ENCODE assay signal across 23 cellular contexts in the genomic region with DNA sequence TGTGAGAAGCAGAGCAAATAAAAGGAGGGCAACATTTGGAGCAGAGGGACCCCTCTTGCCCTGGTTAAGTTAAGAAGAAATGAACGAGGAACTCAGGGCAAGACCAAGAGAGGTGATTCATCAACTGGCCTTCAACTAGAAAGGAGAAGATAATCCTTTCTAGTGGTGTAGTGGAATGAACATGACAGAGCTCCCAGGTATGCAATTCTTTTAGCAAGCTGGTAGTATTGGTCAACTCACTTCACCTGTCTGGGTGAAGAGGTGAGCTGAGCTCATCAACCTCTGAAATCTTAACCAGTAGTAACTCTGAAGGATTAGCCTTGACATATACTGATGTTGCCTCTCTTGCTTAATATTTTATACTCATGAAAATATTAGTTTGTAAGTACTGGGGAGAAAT.
DNase-seq lines count a peak whose midpoint lies in the region; ATAC-seq, FAIRE-seq and TF ChIP-seq lines count a peak whose summit lies in the region.
"Had no signal": no experiment of that assay in that cellular context is flagged by ENCODE, and none has a peak within 500 bp of the region (broad histone marks: within the 10 kb centered on the region; RNA-seq: fewer than 3 reads in every experiment).

No MANE protein-coding gene starts in this region.

- no peaks in the 10 kb centered on the region for H3K36me3 Mint-ChIP-seq in activated T-cell treated with anti-CD3 and anti-CD28 coated beads, Interleukin-2, amount 50 U/mL, for 24 hours (ENCODE audit: low read depth)
- H3K36me3 Mint-ChIP-seq in stimulated activated effector memory CD8-positive, alpha-beta T cell treated with anti-CD3 and anti-CD28 coated beads, Interleukin-12 subunit alpha, Interleukin-12 subunit beta, amount 100 ng/mL, for 72 hours = no peaks in the 10 kb centered on the region

- no peaks in the 10 kb centered on the region for H3K9me3 ChIP-seq in PC-3 (ENCODE audit: low read length)
- H3K9me3 ChIP-seq: Peyer's patch, SJCRH30 had no signal

- H3K27ac ChIP-seq in PC-3 (ENCODE audit: low read length) = no peak overlapping the region
- H3K27ac ChIP-seq: Peyer's patch, SJCRH30 had no signal

- no peaks in the 10 kb centered on the region for H3K4me1 ChIP-seq in PC-3 (ENCODE audit: insufficient read depth, low read length)
- H3K4me1 ChIP-seq: BE2C, Peyer's patch, SJCRH30 had no signal

- H3K4me3 Mint-ChIP-seq in activated T-cell treated with anti-CD3 and anti-CD28 coated beads, Interleukin-2, amount 50 U/mL, for 24 hours = no peak overlapping the region
- H3K4me3 Mint-ChIP-seq in stimulated activated effector memory CD8-positive, alpha-beta T cell treated with anti-CD3 and anti-CD28 coated beads, Interleukin-12 subunit alpha, Interleukin-12 subunit beta, amount 100 ng/mL, for 72 hours = no peak overlapping the region

- TF ChIP-seq CTCF in PC-3 (conservative IDR thresholded peaks at IDR 0.05; ENCODE audit: low read depth, low read length) (no peak), bronchial epithelial cell (IDR thresholded peaks at IDR 0.05; ENCODE audit: insufficient read depth, low read length, severe bottlenecking) (no peak)

- no peak for FAIRE-seq in bronchial epithelial cell (lab: Jason Lieb, UNC)
- FAIRE-seq: GM19239 had no signal

- no peak overlapping the region for H2AFZ ChIP-seq in PC-3 (ENCODE audit: low read length)

- H3K27me3 Mint-ChIP-seq in activated T-cell treated with anti-CD3 and anti-CD28 coated beads, Interleukin-2, amount 50 U/mL, for 24 hours = no peaks in the 10 kb centered on the region

- H3K9ac ChIP-seq in PC-3 (ENCODE audit: low read length) = no peak overlapping the region

- no peaks in the 10 kb centered on the region for H3K36me3 ChIP-seq in PC-3 (ENCODE audit: low read depth, low read length)
- no peaks in the 10 kb centered on the region for H3K36me3 ChIP-seq in bronchial epithelial cell (ENCODE audit: control insufficient read depth, insufficient read depth, low read length)
- H3K36me3 ChIP-seq: BE2C, Peyer's patch, SJCRH30 had no signal

- no peak for ATAC-seq in PC-3
- no peak for ATAC-seq in stimulated activated effector memory CD8-positive, alpha-beta T cell treated with anti-CD3 and anti-CD28 coated beads, Interleukin-12 subunit alpha, Interleukin-12 subunit beta, amount 100 ng/mL, for 72 hours
- ATAC-seq: HCT116, SK-N-SH treated with all-trans-retinoic acid at 6 μM for 48 hours had no signal

- no peaks in the 10 kb centered on the region for H3K9me2 ChIP-seq in PC-3 (replicated peaks; ENCODE audit: low read length)

- intact Hi-C loops in PC-3 (cut with micrococcal nuclease) = no loop called here

- H4K20me1 ChIP-seq in PC-3 (ENCODE audit: low read length) = no peaks in the 10 kb centered on the region

- no peaks in the 10 kb centered on the region for H3F3A ChIP-seq in PC-3 (ENCODE audit: low read length, unreplicated experiment)

- no peak overlapping the region for H3K4me2 ChIP-seq in PC-3 (ENCODE audit: low read length)

- H3K27me3 ChIP-seq in PC-3 (ENCODE audit: low read length) (no peaks in the 10 kb centered on the region; the same call in 1 of the 2 replicates), bronchial epithelial cell (ENCODE audit: control insufficient read depth, insufficient read depth, low read length) (no peaks in the 10 kb centered on the region)
- H3K27me3 ChIP-seq: BE2C, Peyer's patch, SJCRH30 had no signal

- H3K27ac Mint-ChIP-seq in activated T-cell treated with anti-CD3 and anti-CD28 coated beads, Interleukin-2, amount 50 U/mL, for 24 hours = no peak overlapping the region
- no peak overlapping the region for H3K27ac Mint-ChIP-seq in stimulated activated effector memory CD8-positive, alpha-beta T cell treated with anti-CD3 and anti-CD28 coated beads, Interleukin-12 subunit alpha, Interleukin-12 subunit beta, amount 100 ng/mL, for 72 hours

- BruUV-seq in PC-3 (replicated peaks; lab: Mats Ljungman, UMichigan) = no TSS peak

- H3K4me1 Mint-ChIP-seq in activated T-cell treated with anti-CD3 and anti-CD28 coated beads, Interleukin-2, amount 50 U/mL, for 24 hours (ENCODE audit: low read depth) = no peaks in the 10 kb centered on the region
- H3K4me1 Mint-ChIP-seq in stimulated activated effector memory CD8-positive, alpha-beta T cell treated with anti-CD3 and anti-CD28 coated beads, Interleukin-12 subunit alpha, Interleukin-12 subunit beta, amount 100 ng/mL, for 72 hours = no peaks in the 10 kb centered on the region

- DNase-seq in PC-3 = peak; percentile 38
- DNase-seq in bronchial epithelial cell (ENCODE audit: low read depth) = peak; percentile 7
- peak; percentile 13 for DNase-seq in kidney tubule cell (ENCODE audit: low spot score)
- no peak for DNase-seq in stimulated activated CD4-positive, alpha-beta T cell treated with anti-CD3 and anti-CD28 coated beads, Interleukin-2, amount 100 ng/mL, for 48 hours
- no peak for DNase-seq in activated T-cell treated with anti-CD3 and anti-CD28 coated beads, Interleukin-2, amount 50 U/mL, for 24 hours
- DNase-seq in AML-193 (lab: John Stamatoyannopoulos, UW) = no peak
- DNase-seq in stimulated activated effector memory CD8-positive, alpha-beta T cell treated with anti-CD3 and anti-CD28 coated beads, Interleukin-12 subunit alpha, Interleukin-12 subunit beta, amount 100 ng/mL, for 72 hours (ENCODE audit: low spot score in 2 of 2) = no peak
- DNase-seq: BE2C, Calu3, DMS79 treated with DMSO at 0.1 percent for 48 hours, IMR-90, KG1, MM.1S, NCI-H1694, NCI-H2081, NCI-H2227 treated with DMSO at 0.1 percent for 48 hours, NCI-H510A, NCI-H69, Peyer's patch, SJCRH30 had no signal

- H3K9me3 Mint-ChIP-seq in activated T-cell treated with anti-CD3 and anti-CD28 coated beads, Interleukin-2, amount 50 U/mL, for 24 hours = peaks cover 34% of the 10 kb centered on the region
- H3K9me3 Mint-ChIP-seq in stimulated activated effector memory CD8-positive, alpha-beta T cell treated with anti-CD3 and anti-CD28 coated beads, Interleukin-12 subunit alpha, Interleukin-12 subunit beta, amount 100 ng/mL, for 72 hours = peaks cover 26% of the 10 kb centered on the region

- CTCF ChIA-PET in PC-3 (lab: Charles Lee) = no interaction called here

- POLR2A ChIA-PET in PC-3 (lab: Charles Lee; ENCODE audit: unreplicated experiment) = no interaction called here

- no peaks in the 10 kb centered on the region for H3K79me2 ChIP-seq in PC-3 (ENCODE audit: low read length)

- H3K4me3 ChIP-seq in PC-3 (ENCODE audit: low read length) = no peak overlapping the region
- H3K4me3 ChIP-seq in bronchial epithelial cell (ENCODE audit: low read depth, low read length) = no peak overlapping the region
- H3K4me3 ChIP-seq: Peyer's patch, SJCRH30 had no signal

Comparison
In these comparisons a context has a peak if more than half of its experiments do, and no peak if none do; other contexts are left out.
1. DNase-seq: peak in PC-3 (single experiment), bronchial epithelial cell (single experiment) and kidney tubule cell (single experiment); none in stimulated activated CD4-positive, alpha-beta T cell treated with anti-CD3 and anti-CD28 coated beads, Interleukin-2, amount 100 ng/mL, for 48 hours (0 of 2), activated T-cell treated with anti-CD3 and anti-CD28 coated beads, Interleukin-2, amount 50 U/mL, for 24 hours (single experiment), AML-193 (0 of 2) and stimulated activated effector memory CD8-positive, alpha-beta T cell treated with anti-CD3 and anti-CD28 coated beads, Interleukin-12 subunit alpha, Interleukin-12 subunit beta, amount 100 ng/mL, for 72 hours (0 of 2).